ENCODE assay signal across 13 cellular contexts in the genomic region with DNA sequence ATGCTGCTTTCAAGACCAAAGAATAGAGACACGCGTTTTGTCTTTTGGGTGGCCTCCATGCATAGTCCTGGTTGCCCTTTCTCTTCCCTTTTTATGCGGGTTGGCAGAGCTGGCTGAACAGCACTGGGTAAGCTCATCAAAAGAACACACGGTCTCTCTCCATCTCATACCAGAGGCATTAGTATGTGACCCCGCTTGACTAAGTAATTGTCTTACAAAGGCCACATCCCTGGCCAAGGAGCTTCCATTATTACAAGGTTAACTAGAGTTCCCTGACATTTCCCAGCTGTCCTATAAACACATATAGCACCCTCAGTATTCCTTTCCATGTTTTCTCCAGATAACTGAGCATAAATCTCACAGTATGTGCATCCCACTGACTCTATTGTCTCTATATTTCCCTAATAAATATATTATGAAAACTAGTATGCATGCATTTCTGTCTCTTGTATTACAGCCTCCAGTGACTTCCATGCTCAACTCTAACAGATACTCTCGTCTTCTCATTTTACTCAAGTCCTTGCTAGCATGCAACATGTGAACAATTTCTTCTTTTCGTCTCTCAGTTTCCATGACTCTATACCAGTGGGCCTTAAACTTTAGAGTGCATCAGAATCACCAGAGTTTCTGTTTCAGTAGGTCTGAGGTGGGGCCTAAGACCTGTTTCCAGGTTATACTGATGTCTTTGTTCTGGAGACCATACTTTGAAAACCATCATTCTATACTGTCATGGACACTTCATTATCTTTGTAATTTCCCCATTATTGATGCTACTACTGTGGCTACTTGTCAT.
DNase-seq lines count a peak whose midpoint lies in the region; ATAC-seq and TF ChIP-seq lines count a peak whose summit lies in the region.
"Had no signal": no experiment of that assay in that cellular context is flagged by ENCODE, and none has a peak within 500 bp of the region (broad histone marks: within the 10 kb centered on the region; RNA-seq: fewer than 3 reads in every experiment).

No MANE protein-coding gene starts in this region.

- no peak overlapping the region for H3K4me3 ChIP-seq in muscle layer of colon (ENCODE audit: low read depth in 1 of 2, low read length in 2 of 2)
- H3K4me3 ChIP-seq: coronary artery, SJSA1 had no signal

- H3K4me1 ChIP-seq in muscle layer of colon (ENCODE audit: insufficient read depth, low read length), result peaks cover 6% of the 10 kb centered on the region

- H3K9ac ChIP-seq in muscle layer of colon (ENCODE audit: low read length), result no peak overlapping the region

- H3K36me3 Mint-ChIP-seq in WTC11, result no peaks in the 10 kb centered on the region
- H3K36me3 Mint-ChIP-seq: CD8-positive, alpha-beta T cell had no signal

- ATAC-seq in GM19025 (IDR thresholded peaks at IDR 0.05; ENCODE audit: low read depth, unreplicated experiment), result peak; percentile 89
- peak; percentile 99 for ATAC-seq in GM21825 (IDR thresholded peaks at IDR 0.05; ENCODE audit: unreplicated experiment)
- ATAC-seq in HG03442 (IDR thresholded peaks at IDR 0.05; ENCODE audit: unreplicated experiment), result peak; percentile 99
- ATAC-seq in WTC11, result no peak
- ATAC-seq: CD8-positive, alpha-beta T cell had no signal

- DNase-seq in substantia nigra (lab: John Stamatoyannopoulos, UW), result no peak
- no peak for DNase-seq in WTC11 (ENCODE audit: low spot score)
- no peak for DNase-seq in NCI-H1105 (lab: John Stamatoyannopoulos, UW)
- DNase-seq: CD8-positive, alpha-beta T cell; foreskin melanocyte; Karpas-422; NCI-H1930 had no signal

- H3K9me3 ChIP-seq in muscle layer of colon (ENCODE audit: low read length), result no peaks in the 10 kb centered on the region
- H3K9me3 ChIP-seq: SJSA1 had no signal

- H3K27me3 Mint-ChIP-seq in WTC11 (ENCODE audit: low read depth), result no peaks in the 10 kb centered on the region

- no peaks in the 10 kb centered on the region for H3K27me3 ChIP-seq in muscle layer of colon (ENCODE audit: control insufficient read depth in 1 of 2, insufficient read depth in 2 of 2, low read length in 2 of 2)
- H3K27me3 ChIP-seq: SJSA1 had no signal

- H3K27ac Mint-ChIP-seq in WTC11, result no peak overlapping the region
- H3K27ac Mint-ChIP-seq: CD8-positive, alpha-beta T cell had no signal

- POLR2A ChIA-PET in WTC11 (lab: Charles Lee), result no interaction called here

- no peak overlapping the region for H3K4me3 Mint-ChIP-seq in WTC11
- H3K4me3 Mint-ChIP-seq: CD8-positive, alpha-beta T cell had no signal

- no peak for TF ChIP-seq CTCF in WTC11 (IDR thresholded peaks at IDR 0.05)

- H3K36me3 ChIP-seq in muscle layer of colon (ENCODE audit: insufficient read depth, low read length), result no peaks in the 10 kb centered on the region
- H3K36me3 ChIP-seq: SJSA1 had no signal

- H3K27ac ChIP-seq in muscle layer of colon (ENCODE audit: low read depth, low read length) (peak overlapping the region; percentile 24), substantia nigra (ENCODE audit: low read depth, low read length, poor library complexity, severe bottlenecking) (no peak overlapping the region)
- H3K27ac ChIP-seq: coronary artery, SJSA1 had no signal

- H3K4me1 Mint-ChIP-seq in WTC11, result peaks cover 17% of the 10 kb centered on the region

- H3K9me3 Mint-ChIP-seq in WTC11, result no peaks in the 10 kb centered on the region
- H3K9me3 Mint-ChIP-seq: CD8-positive, alpha-beta T cell had no signal

- CTCF ChIA-PET in WTC11 (lab: Charles Lee), result no interaction called here

TF ChIP-seq in WTC11, 78 proteins besides CTCF, POLR2A, EP300 and RAD21:
- TF ChIP-seq, protein P1, sequence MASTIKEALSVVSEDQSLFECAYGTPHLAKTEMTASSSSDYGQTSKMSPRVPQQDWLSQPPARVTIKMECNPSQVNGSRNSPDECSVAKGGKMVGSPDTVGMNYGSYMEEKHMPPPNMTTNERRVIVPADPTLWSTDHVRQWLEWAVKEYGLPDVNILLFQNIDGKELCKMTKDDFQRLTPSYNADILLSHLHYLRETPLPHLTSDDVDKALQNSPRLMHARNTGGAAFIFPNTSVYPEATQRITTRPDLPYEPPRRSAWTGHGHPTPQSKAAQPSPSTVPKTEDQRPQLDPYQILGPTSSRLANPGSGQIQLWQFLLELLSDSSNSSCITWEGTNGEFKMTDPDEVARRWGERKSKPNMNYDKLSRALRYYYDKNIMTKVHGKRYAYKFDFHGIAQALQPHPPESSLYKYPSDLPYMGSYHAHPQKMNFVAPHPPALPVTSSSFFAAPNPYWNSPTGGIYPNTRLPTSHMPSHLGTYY (CRISPR knock-in tag; IDR thresholded peaks at IDR 0.05), result no peak
- no peak for TF ChIP-seq NR2C2 (CRISPR knock-in tag; IDR thresholded peaks at IDR 0.05)
- TF ChIP-seq, protein P2, sequence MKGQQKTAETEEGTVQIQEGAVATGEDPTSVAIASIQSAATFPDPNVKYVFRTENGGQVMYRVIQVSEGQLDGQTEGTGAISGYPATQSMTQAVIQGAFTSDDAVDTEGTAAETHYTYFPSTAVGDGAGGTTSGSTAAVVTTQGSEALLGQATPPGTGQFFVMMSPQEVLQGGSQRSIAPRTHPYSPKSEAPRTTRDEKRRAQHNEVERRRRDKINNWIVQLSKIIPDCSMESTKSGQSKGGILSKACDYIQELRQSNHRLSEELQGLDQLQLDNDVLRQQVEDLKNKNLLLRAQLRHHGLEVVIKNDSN (CRISPR knock-in tag; IDR thresholded peaks at IDR 0.05), result no peak
- no peak for TF ChIP-seq RELA (CRISPR knock-in tag; IDR thresholded peaks at IDR 0.05; ENCODE audit: borderline replicate concordance)
- no peak for TF ChIP-seq GABPB1 (CRISPR knock-in tag; IDR thresholded peaks at IDR 0.05)
- TF ChIP-seq, protein P3, sequence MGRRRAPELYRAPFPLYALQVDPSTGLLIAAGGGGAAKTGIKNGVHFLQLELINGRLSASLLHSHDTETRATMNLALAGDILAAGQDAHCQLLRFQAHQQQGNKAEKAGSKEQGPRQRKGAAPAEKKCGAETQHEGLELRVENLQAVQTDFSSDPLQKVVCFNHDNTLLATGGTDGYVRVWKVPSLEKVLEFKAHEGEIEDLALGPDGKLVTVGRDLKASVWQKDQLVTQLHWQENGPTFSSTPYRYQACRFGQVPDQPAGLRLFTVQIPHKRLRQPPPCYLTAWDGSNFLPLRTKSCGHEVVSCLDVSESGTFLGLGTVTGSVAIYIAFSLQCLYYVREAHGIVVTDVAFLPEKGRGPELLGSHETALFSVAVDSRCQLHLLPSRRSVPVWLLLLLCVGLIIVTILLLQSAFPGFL (CRISPR knock-in tag; IDR thresholded peaks at IDR 0.05; ENCODE audit: borderline replicate concordance), result no peak
- no peak for TF ChIP-seq ZNF317 (CRISPR knock-in tag; IDR thresholded peaks at IDR 0.05; ENCODE audit: borderline replicate concordance, low read depth)
- TF ChIP-seq, protein P4, sequence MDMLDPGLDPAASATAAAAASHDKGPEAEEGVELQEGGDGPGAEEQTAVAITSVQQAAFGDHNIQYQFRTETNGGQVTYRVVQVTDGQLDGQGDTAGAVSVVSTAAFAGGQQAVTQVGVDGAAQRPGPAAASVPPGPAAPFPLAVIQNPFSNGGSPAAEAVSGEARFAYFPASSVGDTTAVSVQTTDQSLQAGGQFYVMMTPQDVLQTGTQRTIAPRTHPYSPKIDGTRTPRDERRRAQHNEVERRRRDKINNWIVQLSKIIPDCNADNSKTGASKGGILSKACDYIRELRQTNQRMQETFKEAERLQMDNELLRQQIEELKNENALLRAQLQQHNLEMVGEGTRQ (CRISPR knock-in tag; IDR thresholded peaks at IDR 0.05), result no peak
- TF ChIP-seq, protein P5, sequence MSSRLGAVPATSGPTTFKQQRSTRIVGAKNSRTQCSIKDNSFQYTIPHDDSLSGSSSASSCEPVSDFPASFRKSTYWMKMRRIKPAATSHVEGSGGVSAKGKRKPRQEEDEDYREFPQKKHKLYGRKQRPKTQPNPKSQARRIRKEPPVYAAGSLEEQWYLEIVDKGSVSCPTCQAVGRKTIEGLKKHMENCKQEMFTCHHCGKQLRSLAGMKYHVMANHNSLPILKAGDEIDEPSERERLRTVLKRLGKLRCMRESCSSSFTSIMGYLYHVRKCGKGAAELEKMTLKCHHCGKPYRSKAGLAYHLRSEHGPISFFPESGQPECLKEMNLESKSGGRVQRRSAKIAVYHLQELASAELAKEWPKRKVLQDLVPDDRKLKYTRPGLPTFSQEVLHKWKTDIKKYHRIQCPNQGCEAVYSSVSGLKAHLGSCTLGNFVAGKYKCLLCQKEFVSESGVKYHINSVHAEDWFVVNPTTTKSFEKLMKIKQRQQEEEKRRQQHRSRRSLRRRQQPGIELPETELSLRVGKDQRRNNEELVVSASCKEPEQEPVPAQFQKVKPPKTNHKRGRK (CRISPR knock-in tag; IDR thresholded peaks at IDR 0.05; ENCODE audit: borderline replicate concordance), result no peak
- TF ChIP-seq, protein P6, sequence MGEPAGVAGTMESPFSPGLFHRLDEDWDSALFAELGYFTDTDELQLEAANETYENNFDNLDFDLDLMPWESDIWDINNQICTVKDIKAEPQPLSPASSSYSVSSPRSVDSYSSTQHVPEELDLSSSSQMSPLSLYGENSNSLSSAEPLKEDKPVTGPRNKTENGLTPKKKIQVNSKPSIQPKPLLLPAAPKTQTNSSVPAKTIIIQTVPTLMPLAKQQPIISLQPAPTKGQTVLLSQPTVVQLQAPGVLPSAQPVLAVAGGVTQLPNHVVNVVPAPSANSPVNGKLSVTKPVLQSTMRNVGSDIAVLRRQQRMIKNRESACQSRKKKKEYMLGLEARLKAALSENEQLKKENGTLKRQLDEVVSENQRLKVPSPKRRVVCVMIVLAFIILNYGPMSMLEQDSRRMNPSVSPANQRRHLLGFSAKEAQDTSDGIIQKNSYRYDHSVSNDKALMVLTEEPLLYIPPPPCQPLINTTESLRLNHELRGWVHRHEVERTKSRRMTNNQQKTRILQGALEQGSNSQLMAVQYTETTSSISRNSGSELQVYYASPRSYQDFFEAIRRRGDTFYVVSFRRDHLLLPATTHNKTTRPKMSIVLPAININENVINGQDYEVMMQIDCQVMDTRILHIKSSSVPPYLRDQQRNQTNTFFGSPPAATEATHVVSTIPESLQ (CRISPR knock-in tag; IDR thresholded peaks at IDR 0.05), result no peak
TF ChIP-seq in WTC11: peak in this region for 0.
